In the genomic region with DNA sequence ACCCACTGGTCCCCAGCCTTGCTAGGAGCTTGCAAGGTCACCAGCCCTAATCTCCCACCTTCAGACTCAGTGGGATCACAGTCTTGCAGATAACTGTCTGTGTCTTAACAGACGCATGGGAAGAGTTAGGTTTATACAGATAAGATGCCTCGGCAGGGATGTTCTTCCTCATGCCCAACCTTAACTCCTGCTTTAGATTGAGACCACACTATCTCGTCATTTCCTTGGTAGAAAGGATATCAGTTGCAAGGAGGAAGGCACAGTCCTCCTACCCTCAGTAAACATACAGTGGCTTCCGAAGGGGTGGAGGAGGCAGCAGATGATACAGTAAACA, we compare ENCODE assay signal across 18 cellular contexts. TPM values are rescaled to one million over a fixed set of nuclear protein-coding genes. Genes with fewer than 3 reads are reported as not detected.
"Had no signal": no experiment of that assay in that cellular context is flagged by ENCODE, and none has a peak within 500 bp of the region (broad histone marks: within the 10 kb centered on the region; RNA-seq: fewer than 3 reads in every experiment).

No MANE protein-coding gene starts in this region.

- H3K4me3 Mint-ChIP-seq: activated naive CD4-positive, alpha-beta T cell treated with anti-CD3 and anti-CD28 coated beads, Interleukin-2, amount 50 U/mL, for 24 hours; naive thymus-derived CD4-positive, alpha-beta T cell; stimulated activated effector memory CD8-positive, alpha-beta T cell treated with anti-CD3 and anti-CD28 coated beads, Interleukin-12 subunit alpha, Interleukin-12 subunit beta, amount 100 ng/mL, for 72 hours had no signal

- H3K4me1 Mint-ChIP-seq: activated naive CD4-positive, alpha-beta T cell treated with anti-CD3 and anti-CD28 coated beads, Interleukin-2, amount 50 U/mL, for 24 hours had no signal

- ATAC-seq: foreskin keratinocyte; naive thymus-derived CD4-positive, alpha-beta T cell; stimulated activated effector memory CD8-positive, alpha-beta T cell treated with anti-CD3 and anti-CD28 coated beads, Interleukin-12 subunit alpha, Interleukin-12 subunit beta, amount 100 ng/mL, for 72 hours; upper lobe of right lung had no signal

- H3K36me3 Mint-ChIP-seq: activated naive CD4-positive, alpha-beta T cell treated with anti-CD3 and anti-CD28 coated beads, Interleukin-2, amount 50 U/mL, for 24 hours; naive thymus-derived CD4-positive, alpha-beta T cell; stimulated activated effector memory CD8-positive, alpha-beta T cell treated with anti-CD3 and anti-CD28 coated beads, Interleukin-12 subunit alpha, Interleukin-12 subunit beta, amount 100 ng/mL, for 72 hours had no signal

- H3K9me3 Mint-ChIP-seq: activated naive CD4-positive, alpha-beta T cell treated with anti-CD3 and anti-CD28 coated beads, Interleukin-2, amount 50 U/mL, for 24 hours; naive thymus-derived CD4-positive, alpha-beta T cell; stimulated activated effector memory CD8-positive, alpha-beta T cell treated with anti-CD3 and anti-CD28 coated beads, Interleukin-12 subunit alpha, Interleukin-12 subunit beta, amount 100 ng/mL, for 72 hours had no signal

- H3K27ac ChIP-seq: foreskin keratinocyte, hepatocyte, sigmoid colon, thoracic aorta, upper lobe of right lung had no signal

- DNase-seq: activated CD4-positive, CD25-positive, alpha-beta regulatory T cell treated with anti-CD3 and anti-CD28 coated beads, Interleukin-2, amount 50 U/mL, for 72 hours; activated gamma-delta T cell; dermis blood vessel endothelial cell; effector memory CD4-positive, alpha-beta T cell; foreskin keratinocyte; mesenchymal stem cell; naive thymus-derived CD4-positive, alpha-beta T cell; sigmoid colon; stimulated activated CD4-positive, alpha-beta T cell treated with anti-CD3 and anti-CD28 coated beads, Interleukin-4, amount 100 ng/mL, for 24 hours; T-helper 1 cell; T1000; upper lobe of right lung had no signal

- H3K27ac Mint-ChIP-seq: activated naive CD4-positive, alpha-beta T cell treated with anti-CD3 and anti-CD28 coated beads, Interleukin-2, amount 50 U/mL, for 24 hours; stimulated activated effector memory CD8-positive, alpha-beta T cell treated with anti-CD3 and anti-CD28 coated beads, Interleukin-12 subunit alpha, Interleukin-12 subunit beta, amount 100 ng/mL, for 72 hours had no signal

RNA-seq across cellular contexts. Expression of a gene that starts 7.2 kb away (rescaled TPM):
- total RNA-seq: dermis blood vessel endothelial cell, fibroblast of lung, renal cortical epithelial cell, sigmoid colon, thoracic aorta, upper lobe of right lung had no signal

RNA-seq across cellular contexts. Expression of a gene that starts 56.3 kb away (rescaled TPM):
- total RNA-seq: sigmoid colon had no signal
